Comparison of ENCODE assay signal across 1 cellular context in the genomic region with DNA sequence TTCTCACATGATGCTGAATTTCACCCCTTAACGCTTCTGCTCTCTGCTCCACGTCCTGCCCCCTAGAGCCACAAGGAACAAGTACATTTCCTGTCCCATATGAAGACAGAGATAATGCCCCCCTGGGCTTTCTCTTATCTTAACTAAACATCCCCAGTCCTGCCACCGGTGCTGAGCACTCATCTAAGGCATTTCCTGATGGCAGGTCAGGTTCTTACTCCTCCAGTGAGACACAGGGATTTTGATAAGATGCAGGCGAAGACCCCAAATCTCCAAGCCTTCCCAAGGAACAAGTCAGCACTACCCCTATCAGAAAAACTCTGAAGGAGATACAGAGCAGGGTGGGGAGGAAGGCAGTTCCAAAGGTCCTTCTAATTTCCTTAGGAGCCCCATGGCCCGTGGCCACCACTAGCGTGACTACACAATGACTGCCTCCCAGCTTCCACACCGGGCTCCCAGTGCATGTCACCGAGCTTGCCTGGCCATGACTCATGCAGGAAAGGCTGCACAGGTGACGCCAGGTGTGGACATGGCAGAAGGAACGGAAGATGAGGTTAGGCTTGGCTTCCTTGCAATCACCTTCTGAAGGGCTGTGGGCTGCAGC.
TF ChIP-seq lines count a peak whose summit lies in the region.

No MANE protein-coding gene starts in this region.

TF ChIP-seq in K562, 482 proteins besides CTCF, POLR2A, EP300 and RAD21 (continued from another document and continues in another):
- TF ChIP-seq, protein P1, sequence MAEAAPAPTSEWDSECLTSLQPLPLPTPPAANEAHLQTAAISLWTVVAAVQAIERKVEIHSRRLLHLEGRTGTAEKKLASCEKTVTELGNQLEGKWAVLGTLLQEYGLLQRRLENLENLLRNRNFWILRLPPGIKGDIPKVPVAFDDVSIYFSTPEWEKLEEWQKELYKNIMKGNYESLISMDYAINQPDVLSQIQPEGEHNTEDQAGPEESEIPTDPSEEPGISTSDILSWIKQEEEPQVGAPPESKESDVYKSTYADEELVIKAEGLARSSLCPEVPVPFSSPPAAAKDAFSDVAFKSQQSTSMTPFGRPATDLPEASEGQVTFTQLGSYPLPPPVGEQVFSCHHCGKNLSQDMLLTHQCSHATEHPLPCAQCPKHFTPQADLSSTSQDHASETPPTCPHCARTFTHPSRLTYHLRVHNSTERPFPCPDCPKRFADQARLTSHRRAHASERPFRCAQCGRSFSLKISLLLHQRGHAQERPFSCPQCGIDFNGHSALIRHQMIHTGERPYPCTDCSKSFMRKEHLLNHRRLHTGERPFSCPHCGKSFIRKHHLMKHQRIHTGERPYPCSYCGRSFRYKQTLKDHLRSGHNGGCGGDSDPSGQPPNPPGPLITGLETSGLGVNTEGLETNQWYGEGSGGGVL (CRISPR knock-in tag; IDR thresholded peaks at IDR 0.05): no peak
- TF ChIP-seq FUS (optimal IDR thresholded peaks at IDR 0.05; ENCODE audit: low read depth, low read length) (no peak), NUFIP1 (IDR thresholded peaks at IDR 0.05; ENCODE audit: partially characterized antibody) (no peak), SMAD4 (CRISPR knock-in tag; conservative IDR thresholded peaks at IDR 0.05) (peak; percentile 68; the same call in 1 of the 2 replicates), ZBTB7A (IDR thresholded peaks at IDR 0.05; ENCODE audit: borderline replicate concordance, control insufficient read depth, low read depth, low read length) (peak; percentile 46; the same call in 1 of the 2 replicates), POLR2AphosphoS2 (IDR thresholded peaks at IDR 0.05; ENCODE audit: low read length) (no peak), HCFC1 (IDR thresholded peaks at IDR 0.05; ENCODE audit: low read depth, low read length) (no peak), NFE2L1 (tag; IDR thresholded peaks at IDR 0.05; ENCODE audit: borderline replicate concordance, low read depth) (no peak), RBBP5 (IDR thresholded peaks at IDR 0.05; ENCODE audit: borderline replicate concordance, insufficient read depth, low read length, poor library complexity, severe bottlenecking) (no peak), ZNF57 (CRISPR knock-in tag; IDR thresholded peaks at IDR 0.05) (no peak), ESRRB (CRISPR knock-in tag; IDR thresholded peaks at IDR 0.05; ENCODE audit: borderline replicate concordance) (no peak), ZNF217 (CRISPR knock-in tag; IDR thresholded peaks at IDR 0.05) (no peak), SMAD1 (IDR thresholded peaks at IDR 0.05; ENCODE audit: low read depth, low read length, partially characterized antibody) (peak; percentile 38), KAT8 (IDR thresholded peaks at IDR 0.05; ENCODE audit: low read depth) (no peak), TEAD2 (tag; IDR thresholded peaks at IDR 0.05) (no peak), SP2 (IDR thresholded peaks at IDR 0.05; ENCODE audit: extremely low read depth, low read depth, low read length, poor library complexity, severe bottlenecking) (no peak), TCF3 (CRISPR knock-in tag; IDR thresholded peaks at IDR 0.05) (peak; percentile 93), SMARCE1 (IDR thresholded peaks at IDR 0.05) (peak; percentile 90), XRCC3 (IDR thresholded peaks at IDR 0.05) (no peak), IRF2 (CRISPR knock-in tag; IDR thresholded peaks at IDR 0.05) (no peak), ZNF408 (CRISPR knock-in tag; IDR thresholded peaks at IDR 0.05; ENCODE audit: low read depth) (no peak), ZEB2 (IDR thresholded peaks at IDR 0.05) (peak; percentile 88), KHSRP (IDR thresholded peaks at IDR 0.05) (no peak), ETV5 (CRISPR knock-in tag; IDR thresholded peaks at IDR 0.05; ENCODE audit: low read depth) (peak; percentile 94), ZNF668 (CRISPR knock-in tag; IDR thresholded peaks at IDR 0.05) (no peak), SNRNP70 (optimal IDR thresholded peaks at IDR 0.05; ENCODE audit: low read depth, low read length) (no peak), FOSL1 (tag; conservative IDR thresholded peaks at IDR 0.05) (peak; percentile 62), PURB (CRISPR knock-in tag; IDR thresholded peaks at IDR 0.05; ENCODE audit: low read depth) (no peak), CSDE1 (IDR thresholded peaks at IDR 0.05) (no peak)
- TF ChIP-seq, protein P2, sequence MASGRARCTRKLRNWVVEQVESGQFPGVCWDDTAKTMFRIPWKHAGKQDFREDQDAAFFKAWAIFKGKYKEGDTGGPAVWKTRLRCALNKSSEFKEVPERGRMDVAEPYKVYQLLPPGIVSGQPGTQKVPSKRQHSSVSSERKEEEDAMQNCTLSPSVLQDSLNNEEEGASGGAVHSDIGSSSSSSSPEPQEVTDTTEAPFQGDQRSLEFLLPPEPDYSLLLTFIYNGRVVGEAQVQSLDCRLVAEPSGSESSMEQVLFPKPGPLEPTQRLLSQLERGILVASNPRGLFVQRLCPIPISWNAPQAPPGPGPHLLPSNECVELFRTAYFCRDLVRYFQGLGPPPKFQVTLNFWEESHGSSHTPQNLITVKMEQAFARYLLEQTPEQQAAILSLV (tag; IDR thresholded peaks at IDR 0.05): no peak
- TF ChIP-seq, protein P3, sequence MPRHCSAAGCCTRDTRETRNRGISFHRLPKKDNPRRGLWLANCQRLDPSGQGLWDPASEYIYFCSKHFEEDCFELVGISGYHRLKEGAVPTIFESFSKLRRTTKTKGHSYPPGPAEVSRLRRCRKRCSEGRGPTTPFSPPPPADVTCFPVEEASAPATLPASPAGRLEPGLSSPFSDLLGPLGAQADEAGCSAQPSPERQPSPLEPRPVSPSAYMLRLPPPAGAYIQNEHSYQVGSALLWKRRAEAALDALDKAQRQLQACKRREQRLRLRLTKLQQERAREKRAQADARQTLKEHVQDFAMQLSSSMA (CRISPR knock-in tag; IDR thresholded peaks at IDR 0.05): no peak
- TF ChIP-seq, protein P4, sequence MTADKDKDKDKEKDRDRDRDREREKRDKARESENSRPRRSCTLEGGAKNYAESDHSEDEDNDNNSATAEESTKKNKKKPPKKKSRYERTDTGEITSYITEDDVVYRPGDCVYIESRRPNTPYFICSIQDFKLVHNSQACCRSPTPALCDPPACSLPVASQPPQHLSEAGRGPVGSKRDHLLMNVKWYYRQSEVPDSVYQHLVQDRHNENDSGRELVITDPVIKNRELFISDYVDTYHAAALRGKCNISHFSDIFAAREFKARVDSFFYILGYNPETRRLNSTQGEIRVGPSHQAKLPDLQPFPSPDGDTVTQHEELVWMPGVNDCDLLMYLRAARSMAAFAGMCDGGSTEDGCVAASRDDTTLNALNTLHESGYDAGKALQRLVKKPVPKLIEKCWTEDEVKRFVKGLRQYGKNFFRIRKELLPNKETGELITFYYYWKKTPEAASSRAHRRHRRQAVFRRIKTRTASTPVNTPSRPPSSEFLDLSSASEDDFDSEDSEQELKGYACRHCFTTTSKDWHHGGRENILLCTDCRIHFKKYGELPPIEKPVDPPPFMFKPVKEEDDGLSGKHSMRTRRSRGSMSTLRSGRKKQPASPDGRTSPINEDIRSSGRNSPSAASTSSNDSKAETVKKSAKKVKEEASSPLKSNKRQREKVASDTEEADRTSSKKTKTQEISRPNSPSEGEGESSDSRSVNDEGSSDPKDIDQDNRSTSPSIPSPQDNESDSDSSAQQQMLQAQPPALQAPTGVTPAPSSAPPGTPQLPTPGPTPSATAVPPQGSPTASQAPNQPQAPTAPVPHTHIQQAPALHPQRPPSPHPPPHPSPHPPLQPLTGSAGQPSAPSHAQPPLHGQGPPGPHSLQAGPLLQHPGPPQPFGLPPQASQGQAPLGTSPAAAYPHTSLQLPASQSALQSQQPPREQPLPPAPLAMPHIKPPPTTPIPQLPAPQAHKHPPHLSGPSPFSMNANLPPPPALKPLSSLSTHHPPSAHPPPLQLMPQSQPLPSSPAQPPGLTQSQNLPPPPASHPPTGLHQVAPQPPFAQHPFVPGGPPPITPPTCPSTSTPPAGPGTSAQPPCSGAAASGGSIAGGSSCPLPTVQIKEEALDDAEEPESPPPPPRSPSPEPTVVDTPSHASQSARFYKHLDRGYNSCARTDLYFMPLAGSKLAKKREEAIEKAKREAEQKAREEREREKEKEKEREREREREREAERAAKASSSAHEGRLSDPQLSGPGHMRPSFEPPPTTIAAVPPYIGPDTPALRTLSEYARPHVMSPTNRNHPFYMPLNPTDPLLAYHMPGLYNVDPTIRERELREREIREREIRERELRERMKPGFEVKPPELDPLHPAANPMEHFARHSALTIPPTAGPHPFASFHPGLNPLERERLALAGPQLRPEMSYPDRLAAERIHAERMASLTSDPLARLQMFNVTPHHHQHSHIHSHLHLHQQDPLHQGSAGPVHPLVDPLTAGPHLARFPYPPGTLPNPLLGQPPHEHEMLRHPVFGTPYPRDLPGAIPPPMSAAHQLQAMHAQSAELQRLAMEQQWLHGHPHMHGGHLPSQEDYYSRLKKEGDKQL (CRISPR knock-in tag; IDR thresholded peaks at IDR 0.05; ENCODE audit: borderline replicate concordance): no peak
- TF ChIP-seq, protein P5, sequence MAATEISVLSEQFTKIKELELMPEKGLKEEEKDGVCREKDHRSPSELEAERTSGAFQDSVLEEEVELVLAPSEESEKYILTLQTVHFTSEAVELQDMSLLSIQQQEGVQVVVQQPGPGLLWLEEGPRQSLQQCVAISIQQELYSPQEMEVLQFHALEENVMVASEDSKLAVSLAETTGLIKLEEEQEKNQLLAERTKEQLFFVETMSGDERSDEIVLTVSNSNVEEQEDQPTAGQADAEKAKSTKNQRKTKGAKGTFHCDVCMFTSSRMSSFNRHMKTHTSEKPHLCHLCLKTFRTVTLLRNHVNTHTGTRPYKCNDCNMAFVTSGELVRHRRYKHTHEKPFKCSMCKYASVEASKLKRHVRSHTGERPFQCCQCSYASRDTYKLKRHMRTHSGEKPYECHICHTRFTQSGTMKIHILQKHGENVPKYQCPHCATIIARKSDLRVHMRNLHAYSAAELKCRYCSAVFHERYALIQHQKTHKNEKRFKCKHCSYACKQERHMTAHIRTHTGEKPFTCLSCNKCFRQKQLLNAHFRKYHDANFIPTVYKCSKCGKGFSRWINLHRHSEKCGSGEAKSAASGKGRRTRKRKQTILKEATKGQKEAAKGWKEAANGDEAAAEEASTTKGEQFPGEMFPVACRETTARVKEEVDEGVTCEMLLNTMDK (IDR thresholded peaks at IDR 0.05; ENCODE audit: borderline replicate concordance, insufficient read depth, low read depth, low read length, poor library complexity, severe bottlenecking): no peak
- TF ChIP-seq, protein P6, sequence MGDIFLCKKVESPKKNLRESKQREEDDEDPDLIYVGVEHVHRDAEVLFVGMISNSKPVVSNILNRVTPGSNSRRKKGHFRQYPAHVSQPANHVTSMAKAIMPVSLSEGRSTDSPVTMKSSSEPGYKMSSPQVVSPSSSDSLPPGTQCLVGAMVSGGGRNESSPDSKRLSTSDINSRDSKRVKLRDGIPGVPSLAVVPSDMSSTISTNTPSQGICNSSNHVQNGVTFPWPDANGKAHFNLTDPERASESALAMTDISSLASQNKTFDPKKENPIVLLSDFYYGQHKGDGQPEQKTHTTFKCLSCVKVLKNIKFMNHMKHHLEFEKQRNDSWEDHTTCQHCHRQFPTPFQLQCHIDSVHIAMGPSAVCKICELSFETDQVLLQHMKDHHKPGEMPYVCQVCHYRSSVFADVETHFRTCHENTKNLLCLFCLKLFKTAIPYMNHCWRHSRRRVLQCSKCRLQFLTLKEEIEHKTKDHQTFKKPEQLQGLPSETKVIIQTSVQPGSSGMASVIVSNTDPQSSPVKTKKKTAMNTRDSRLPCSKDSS (IDR thresholded peaks at IDR 0.05; ENCODE audit: low read depth, partially characterized antibody): no peak
- TF ChIP-seq, protein P7, sequence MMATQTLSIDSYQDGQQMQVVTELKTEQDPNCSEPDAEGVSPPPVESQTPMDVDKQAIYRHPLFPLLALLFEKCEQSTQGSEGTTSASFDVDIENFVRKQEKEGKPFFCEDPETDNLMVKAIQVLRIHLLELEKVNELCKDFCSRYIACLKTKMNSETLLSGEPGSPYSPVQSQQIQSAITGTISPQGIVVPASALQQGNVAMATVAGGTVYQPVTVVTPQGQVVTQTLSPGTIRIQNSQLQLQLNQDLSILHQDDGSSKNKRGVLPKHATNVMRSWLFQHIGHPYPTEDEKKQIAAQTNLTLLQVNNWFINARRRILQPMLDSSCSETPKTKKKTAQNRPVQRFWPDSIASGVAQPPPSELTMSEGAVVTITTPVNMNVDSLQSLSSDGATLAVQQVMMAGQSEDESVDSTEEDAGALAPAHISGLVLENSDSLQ (IDR thresholded peaks at IDR 0.05): 0 out of 2 replicates have a peak, but pooled peaks have one; percentile 6
- TF ChIP-seq, protein P8, sequence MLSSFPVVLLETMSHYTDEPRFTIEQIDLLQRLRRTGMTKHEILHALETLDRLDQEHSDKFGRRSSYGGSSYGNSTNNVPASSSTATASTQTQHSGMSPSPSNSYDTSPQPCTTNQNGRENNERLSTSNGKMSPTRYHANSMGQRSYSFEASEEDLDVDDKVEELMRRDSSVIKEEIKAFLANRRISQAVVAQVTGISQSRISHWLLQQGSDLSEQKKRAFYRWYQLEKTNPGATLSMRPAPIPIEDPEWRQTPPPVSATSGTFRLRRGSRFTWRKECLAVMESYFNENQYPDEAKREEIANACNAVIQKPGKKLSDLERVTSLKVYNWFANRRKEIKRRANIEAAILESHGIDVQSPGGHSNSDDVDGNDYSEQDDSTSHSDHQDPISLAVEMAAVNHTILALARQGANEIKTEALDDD (IDR thresholded peaks at IDR 0.05): peak; percentile 87
- TF ChIP-seq, protein P9, sequence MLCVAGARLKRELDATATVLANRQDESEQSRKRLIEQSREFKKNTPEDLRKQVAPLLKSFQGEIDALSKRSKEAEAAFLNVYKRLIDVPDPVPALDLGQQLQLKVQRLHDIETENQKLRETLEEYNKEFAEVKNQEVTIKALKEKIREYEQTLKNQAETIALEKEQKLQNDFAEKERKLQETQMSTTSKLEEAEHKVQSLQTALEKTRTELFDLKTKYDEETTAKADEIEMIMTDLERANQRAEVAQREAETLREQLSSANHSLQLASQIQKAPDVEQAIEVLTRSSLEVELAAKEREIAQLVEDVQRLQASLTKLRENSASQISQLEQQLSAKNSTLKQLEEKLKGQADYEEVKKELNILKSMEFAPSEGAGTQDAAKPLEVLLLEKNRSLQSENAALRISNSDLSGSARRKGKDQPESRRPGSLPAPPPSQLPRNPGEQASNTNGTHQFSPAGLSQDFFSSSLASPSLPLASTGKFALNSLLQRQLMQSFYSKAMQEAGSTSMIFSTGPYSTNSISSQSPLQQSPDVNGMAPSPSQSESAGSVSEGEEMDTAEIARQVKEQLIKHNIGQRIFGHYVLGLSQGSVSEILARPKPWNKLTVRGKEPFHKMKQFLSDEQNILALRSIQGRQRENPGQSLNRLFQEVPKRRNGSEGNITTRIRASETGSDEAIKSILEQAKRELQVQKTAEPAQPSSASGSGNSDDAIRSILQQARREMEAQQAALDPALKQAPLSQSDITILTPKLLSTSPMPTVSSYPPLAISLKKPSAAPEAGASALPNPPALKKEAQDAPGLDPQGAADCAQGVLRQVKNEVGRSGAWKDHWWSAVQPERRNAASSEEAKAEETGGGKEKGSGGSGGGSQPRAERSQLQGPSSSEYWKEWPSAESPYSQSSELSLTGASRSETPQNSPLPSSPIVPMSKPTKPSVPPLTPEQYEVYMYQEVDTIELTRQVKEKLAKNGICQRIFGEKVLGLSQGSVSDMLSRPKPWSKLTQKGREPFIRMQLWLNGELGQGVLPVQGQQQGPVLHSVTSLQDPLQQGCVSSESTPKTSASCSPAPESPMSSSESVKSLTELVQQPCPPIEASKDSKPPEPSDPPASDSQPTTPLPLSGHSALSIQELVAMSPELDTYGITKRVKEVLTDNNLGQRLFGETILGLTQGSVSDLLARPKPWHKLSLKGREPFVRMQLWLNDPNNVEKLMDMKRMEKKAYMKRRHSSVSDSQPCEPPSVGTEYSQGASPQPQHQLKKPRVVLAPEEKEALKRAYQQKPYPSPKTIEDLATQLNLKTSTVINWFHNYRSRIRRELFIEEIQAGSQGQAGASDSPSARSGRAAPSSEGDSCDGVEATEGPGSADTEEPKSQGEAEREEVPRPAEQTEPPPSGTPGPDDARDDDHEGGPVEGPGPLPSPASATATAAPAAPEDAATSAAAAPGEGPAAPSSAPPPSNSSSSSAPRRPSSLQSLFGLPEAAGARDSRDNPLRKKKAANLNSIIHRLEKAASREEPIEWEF (CRISPR knock-in tag; IDR thresholded peaks at IDR 0.05): no peak
